20 cellular contexts compared by ENCODE assay signal in the genomic region with DNA sequence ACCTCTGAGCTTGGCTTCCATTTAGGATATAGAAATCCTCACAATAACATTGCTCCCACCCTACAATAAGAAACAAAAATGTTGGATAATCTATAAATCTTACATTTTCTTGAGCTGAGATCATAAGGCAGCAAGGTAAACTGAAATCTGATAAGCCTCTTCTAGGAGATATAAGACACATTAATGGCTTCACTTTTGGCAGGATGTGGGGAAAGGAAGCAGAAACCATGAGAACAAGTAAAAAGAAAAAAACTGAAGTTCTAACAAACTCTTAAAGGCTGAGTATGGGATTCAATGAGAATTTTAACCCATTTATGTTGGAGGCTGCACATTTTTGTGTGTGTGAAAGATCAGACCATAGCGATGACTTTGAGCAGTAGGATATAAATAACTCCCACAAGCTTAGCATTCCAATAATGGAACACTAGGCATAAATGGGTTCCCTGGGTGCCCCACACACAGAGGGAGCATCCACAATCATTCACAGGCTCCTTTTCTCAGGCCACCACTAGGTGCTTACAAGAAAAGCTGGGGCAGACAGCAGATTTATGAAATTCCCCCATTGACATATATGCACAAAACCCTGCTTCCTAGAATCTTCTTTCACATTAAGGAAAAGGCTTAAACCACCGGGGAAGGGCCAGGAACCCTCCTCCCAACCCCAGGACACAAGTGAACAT.
"Had no signal": no experiment of that assay in that cellular context is flagged by ENCODE, and none has a peak within 500 bp of the region (broad histone marks: within the 10 kb centered on the region; RNA-seq: fewer than 3 reads in every experiment).

No MANE protein-coding gene starts in this region.

- H3K27me3 Mint-ChIP-seq: stimulated activated memory B cell treated with anti-CD40 and anti-IgM and Interleukin-4, amounts not matched to agents 10 μg/mL and 1 μg/mL and 100 μg/mL, for 72 hours had no signal

- H3K4me3 Mint-ChIP-seq: nephron progenitor cell; stimulated activated memory B cell treated with anti-CD40 and anti-IgM and Interleukin-4, amounts not matched to agents 10 μg/mL and 1 μg/mL and 100 μg/mL, for 72 hours had no signal

- ATAC-seq: left lobe of liver; naive thymus-derived CD4-positive, alpha-beta T cell; psoas muscle; right cardiac atrium; stimulated activated memory B cell treated with anti-CD40 and anti-IgM and Interleukin-4, amounts not matched to agents 10 μg/mL and 1 μg/mL and 100 μg/mL, for 72 hours; stimulated activated naive CD8-positive, alpha-beta T cell treated with anti-CD3 and anti-CD28 coated beads, Interleukin-15, Interleukin-2, amounts not matched to agents 100 U/mL and 50 U/mL, for 24 hours had no signal

- H3K4me1 Mint-ChIP-seq: nephron progenitor cell; stimulated activated memory B cell treated with anti-CD40 and anti-IgM and Interleukin-4, amounts not matched to agents 10 μg/mL and 1 μg/mL and 100 μg/mL, for 72 hours had no signal

- H3K27ac Mint-ChIP-seq: naive thymus-derived CD4-positive, alpha-beta T cell; nephron progenitor cell; stimulated activated memory B cell treated with anti-CD40 and anti-IgM and Interleukin-4, amounts not matched to agents 10 μg/mL and 1 μg/mL and 100 μg/mL, for 72 hours had no signal

- DNase-seq: dermis blood vessel endothelial cell; effector memory CD4-positive, alpha-beta T cell; erythroblast; mesenchymal stem cell; midbrain; naive thymus-derived CD4-positive, alpha-beta T cell; nephron progenitor cell; nucleus accumbens; posterior cingulate gyrus; psoas muscle; right cardiac atrium; sigmoid colon; spleen; stimulated activated CD4-positive, alpha-beta T cell treated with anti-CD3 and anti-CD28 coated beads, Interleukin-4, amount 100 ng/mL, for 4 hours; stimulated activated naive CD8-positive, alpha-beta T cell treated with anti-CD3 and anti-CD28 coated beads, Interleukin-15, Interleukin-2, amounts not matched to agents 100 U/mL and 50 U/mL, for 24 hours; transverse colon had no signal

- H3K9me3 Mint-ChIP-seq: stimulated activated memory B cell treated with anti-CD40 and anti-IgM and Interleukin-4, amounts not matched to agents 10 μg/mL and 1 μg/mL and 100 μg/mL, for 72 hours had no signal

- H3K36me3 Mint-ChIP-seq: naive thymus-derived CD4-positive, alpha-beta T cell; stimulated activated memory B cell treated with anti-CD40 and anti-IgM and Interleukin-4, amounts not matched to agents 10 μg/mL and 1 μg/mL and 100 μg/mL, for 72 hours had no signal

- H3K27ac ChIP-seq: coronary artery, psoas muscle, sigmoid colon, spleen, transverse colon, vagina had no signal

- H3K4me3 ChIP-seq: coronary artery, psoas muscle, sigmoid colon, spleen, transverse colon, vagina had no signal

- H3K4me1 ChIP-seq: psoas muscle, sigmoid colon, spleen, transverse colon, vagina had no signal

- H3K9me3 ChIP-seq: psoas muscle, sigmoid colon, spleen, transverse colon, vagina had no signal

- H3K27me3 ChIP-seq: sigmoid colon, transverse colon, vagina had no signal

- H3K36me3 ChIP-seq: sigmoid colon, spleen, transverse colon, vagina had no signal
